1 cellular context compared by ENCODE assay signal in the genomic region with DNA sequence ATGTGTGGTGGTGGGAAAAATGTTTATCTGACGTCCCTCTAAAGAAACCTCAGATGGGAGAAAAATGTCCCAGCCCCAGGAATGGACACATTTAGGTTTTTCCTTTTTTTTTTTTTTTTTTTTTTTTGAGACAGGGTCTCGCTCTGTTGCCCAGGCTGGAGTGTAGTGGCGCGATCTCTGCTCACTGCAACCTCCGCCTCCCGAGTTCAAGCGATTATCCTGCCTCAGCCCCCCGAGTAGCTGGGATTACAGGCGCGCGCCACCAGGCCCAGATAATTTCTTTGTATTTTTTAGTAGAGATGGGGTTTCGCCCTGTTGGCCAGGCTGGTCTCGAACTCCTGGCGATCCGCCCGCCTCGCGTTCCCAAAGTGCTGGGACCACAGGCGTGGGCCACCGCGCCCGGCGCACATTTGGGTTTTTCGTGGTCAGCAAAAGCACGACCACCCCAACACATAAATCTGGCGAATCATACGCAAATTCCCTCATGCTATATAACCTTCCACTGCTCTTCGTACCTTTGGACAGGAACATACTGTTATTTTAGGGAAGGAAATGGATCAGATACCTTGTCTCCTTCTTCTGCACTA.
TF ChIP-seq lines count a peak whose summit lies in the region.

No MANE protein-coding gene starts in this region.

TF ChIP-seq in H1, 55 proteins besides CTCF, POLR2A, EP300 and RAD21:
- peak; percentile 84 for TF ChIP-seq KDM1A (IDR thresholded peaks at IDR 0.05; ENCODE audit: borderline replicate concordance, low read length)
TF ChIP-seq in H1: peak in this region for 1; not testable (repeated sequence) for 54.
